20 cellular contexts compared by ENCODE assay signal in the genomic region with DNA sequence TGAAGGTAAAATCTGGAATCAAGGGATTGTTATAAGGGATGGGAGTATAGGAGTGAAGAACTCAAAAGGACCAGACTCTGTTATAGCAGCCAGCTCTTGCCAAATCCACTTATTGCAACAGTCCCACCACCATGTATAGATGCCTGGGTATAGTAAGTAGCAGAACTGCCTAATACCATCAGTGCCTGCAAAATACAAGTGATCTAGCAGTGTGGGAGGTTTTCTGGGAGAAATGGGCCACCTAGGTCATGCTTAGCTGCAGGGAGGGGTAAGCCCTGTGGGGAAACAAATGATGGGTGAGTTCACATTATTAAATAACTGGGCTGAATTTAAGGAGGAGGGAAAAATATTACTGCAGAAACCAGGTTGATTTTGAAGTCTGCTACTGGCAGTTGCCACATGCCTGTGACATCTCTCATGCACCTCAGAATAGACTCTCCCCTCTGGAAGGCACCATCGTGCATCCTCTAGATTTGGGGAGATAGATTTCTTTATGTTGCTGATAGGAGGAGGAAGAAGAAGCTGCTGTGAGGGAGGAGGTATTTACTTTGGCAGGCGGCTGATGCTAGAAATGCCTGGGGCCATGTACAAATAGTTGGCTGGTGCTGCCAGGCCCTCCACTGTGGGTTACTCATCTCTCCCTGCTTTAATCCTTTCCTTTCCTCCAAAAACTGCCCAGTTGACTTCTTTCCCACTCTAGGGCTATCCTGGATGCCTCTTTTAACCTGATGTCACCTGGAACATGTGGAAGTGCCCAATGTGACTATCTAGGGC. TPM values are rescaled to one million over a fixed set of nuclear protein-coding genes. Genes with fewer than 3 reads are reported as not detected.
A peak's percentile ranks its signal among the peaks of the same experiment; 100 is the strongest.
DNase-seq lines count a peak whose midpoint lies in the region; ATAC-seq and TF ChIP-seq lines count a peak whose summit lies in the region.
"Had no signal": no experiment of that assay in that cellular context is flagged by ENCODE, and none has a peak within 500 bp of the region (broad histone marks: within the 10 kb centered on the region; RNA-seq: fewer than 3 reads in every experiment).

No MANE protein-coding gene starts in this region.

- no peak for ATAC-seq in GM19351 (IDR thresholded peaks at IDR 0.05; ENCODE audit: unreplicated experiment)
- ATAC-seq: activated naive CD4-positive, alpha-beta T cell treated with anti-CD3 and anti-CD28 coated beads, Interleukin-2, amount 50 U/mL, for 72 hours; mucosa of descending colon; right cardiac atrium had no signal

- DNase-seq in SIG-M5 treated with dmso at 0.1 percent for 504 hours (lab: John Stamatoyannopoulos, UW; ENCODE audit: unreplicated experiment) = peak; percentile 44
- no peak for DNase-seq in SIG-M5 (lab: John Stamatoyannopoulos, UW)
- peak; percentile 87 for DNase-seq in MG63
- peak; percentile 30 for DNase-seq in renal cortical epithelial cell (ENCODE audit: low read depth)
- no peak for DNase-seq in DMS79 treated with DMSO at 0.1 percent for 48 hours (lab: John Stamatoyannopoulos, UW)
- DNase-seq in NCI-H2029 (lab: John Stamatoyannopoulos, UW) = no peak
- DNase-seq: activated CD4-positive, alpha-beta memory T cell treated with anti-CD3 and anti-CD28 coated beads for 36 hours; activated T-cell treated with anti-CD3 and anti-CD28 coated beads, Interleukin-2, amount 50 U/mL, for 24 hours; dorsolateral prefrontal cortex; esophagus squamous epithelium; H9; hypothalamus; left cardiac atrium; mucosa of descending colon; NCI-H1092 treated with DMSO at 0.1 percent for 48 hours; right cardiac atrium had no signal

- no peaks in the 10 kb centered on the region for H3K9me3 ChIP-seq in MG63
- H3K9me3 ChIP-seq: esophagus squamous epithelium, mucosa of descending colon had no signal

- no peaks in the 10 kb centered on the region for H3K36me3 ChIP-seq in MG63
- H3K36me3 ChIP-seq: esophagus squamous epithelium had no signal

- H3K4me3 ChIP-seq in MG63 = no peak overlapping the region
- H3K4me3 ChIP-seq: dorsolateral prefrontal cortex, esophagus squamous epithelium, mucosa of descending colon, SK-N-MC had no signal

- peak overlapping the region; percentile 68 for H3K27ac ChIP-seq in VCaP
- H3K27ac ChIP-seq: dorsolateral prefrontal cortex, esophagus squamous epithelium, SK-N-MC had no signal

- no peak for TF ChIP-seq CTCF in VCaP (conservative IDR thresholded peaks at IDR 0.05)

- H3K27me3 ChIP-seq in MG63 = no peaks in the 10 kb centered on the region

RNA-seq across cellular contexts. Expression of a gene that starts 27.5 kb away (rescaled TPM):
- 2.0 and 5.6 TPM in 2 replicates for total RNA-seq in MG63 (2014; rRNA removed; shearing (Covaris generic); ENCODE audit: low replicate concordance)
- total RNA-seq in renal cortical epithelial cell = 0.35 and 2.0 TPM in 2 replicates

Comparison
In these comparisons a context has a peak if more than half of its experiments do, and no peak if none do; other contexts are left out.
1. DNase-seq: peak in SIG-M5 treated with dmso at 0.1 percent for 504 hours (single experiment), MG63 (single experiment) and renal cortical epithelial cell (single experiment); none in SIG-M5 (single experiment), DMS79 treated with DMSO at 0.1 percent for 48 hours (single experiment) and NCI-H2029 (single experiment).